13 cellular contexts compared by ENCODE assay signal in the genomic region with DNA sequence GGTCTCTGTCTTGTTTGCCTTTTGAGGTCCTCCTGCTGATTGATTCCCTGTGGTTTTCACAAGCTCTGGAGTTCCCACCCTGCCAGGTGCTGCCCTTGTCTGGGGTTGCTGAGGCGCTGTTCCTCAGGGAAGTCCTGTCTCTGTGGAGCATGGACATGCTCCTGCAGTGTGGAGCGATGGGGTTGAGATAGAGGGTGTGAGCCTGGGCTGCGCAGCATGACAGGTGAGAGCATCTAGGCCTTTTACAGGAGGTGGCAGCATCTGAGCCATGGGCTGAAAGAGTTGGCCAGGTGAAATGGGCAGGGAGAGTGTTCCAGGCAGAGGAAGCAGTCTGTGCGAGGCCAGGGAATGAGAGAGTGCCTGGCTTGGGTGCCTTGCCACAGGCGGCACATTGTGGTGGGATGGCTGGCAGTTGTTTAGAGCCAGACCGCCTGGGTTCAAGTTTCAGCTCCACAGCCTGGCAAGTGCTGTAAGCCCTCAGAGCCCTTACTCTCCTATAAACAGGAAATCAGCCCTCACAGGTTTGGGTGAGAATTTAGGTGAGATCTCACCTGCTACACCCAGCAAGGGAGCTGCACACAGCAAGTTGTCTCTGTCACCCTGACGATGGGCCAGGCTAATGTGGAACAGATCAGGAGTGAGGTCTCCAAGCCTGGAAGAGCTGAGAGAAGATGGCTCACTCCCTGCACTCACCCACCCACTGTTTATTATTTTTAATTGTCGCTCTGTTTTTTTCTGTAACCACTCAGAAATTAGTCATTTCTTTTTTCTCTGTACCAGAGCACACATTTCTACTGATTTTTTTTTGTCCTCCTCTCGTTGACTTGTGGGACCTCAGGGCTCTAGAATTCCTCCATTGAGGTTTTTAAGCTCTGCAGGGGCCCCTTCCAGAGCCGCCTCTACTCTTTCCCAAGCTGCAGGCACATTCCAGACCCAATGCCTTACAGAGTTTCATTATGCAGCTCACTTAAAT. TPM values are rescaled to one million over a fixed set of nuclear protein-coding genes. Genes with fewer than 3 reads are reported as not detected.
DNase-seq lines count a peak whose midpoint lies in the region; ATAC-seq and TF ChIP-seq lines count a peak whose summit lies in the region.
"Had no signal": no experiment of that assay in that cellular context is flagged by ENCODE, and none has a peak within 500 bp of the region (broad histone marks: within the 10 kb centered on the region; RNA-seq: fewer than 3 reads in every experiment).

No MANE protein-coding gene starts in this region.

- no peak overlapping the region for H3K4me3 Mint-ChIP-seq in activated T-cell treated with anti-CD3 and anti-CD28 coated beads, Interleukin-2, amount 50 U/mL, for 24 hours
- no peak overlapping the region for H3K4me3 Mint-ChIP-seq in activated T-helper 17 cell treated with anti-CD3 and anti-CD28 coated beads, Interleukin-2, amount 50 U/mL, for 72 hours
- H3K4me3 Mint-ChIP-seq: memory B cell had no signal

- H3K27me3 Mint-ChIP-seq in activated T-cell treated with anti-CD3 and anti-CD28 coated beads, Interleukin-2, amount 50 U/mL, for 24 hours: no peaks in the 10 kb centered on the region
- no peaks in the 10 kb centered on the region for H3K27me3 Mint-ChIP-seq in activated T-helper 17 cell treated with anti-CD3 and anti-CD28 coated beads, Interleukin-2, amount 50 U/mL, for 72 hours
- H3K27me3 Mint-ChIP-seq: memory B cell had no signal

- H3K27me3 ChIP-seq in foreskin keratinocyte (no peaks in the 10 kb centered on the region), spleen (replicated peaks in 1 of 7) (no peaks in the 10 kb centered on the region), vagina (no peaks in the 10 kb centered on the region)
- H3K27me3 ChIP-seq: tibial nerve had no signal

- H3K9me3 Mint-ChIP-seq in activated T-cell treated with anti-CD3 and anti-CD28 coated beads, Interleukin-2, amount 50 U/mL, for 24 hours: no peaks in the 10 kb centered on the region
- H3K9me3 Mint-ChIP-seq in activated T-helper 17 cell treated with anti-CD3 and anti-CD28 coated beads, Interleukin-2, amount 50 U/mL, for 72 hours: no peaks in the 10 kb centered on the region
- H3K9me3 Mint-ChIP-seq: memory B cell had no signal

- no peak for DNase-seq in activated T-cell treated with anti-CD3 and anti-CD28 coated beads, Interleukin-2, amount 50 U/mL, for 24 hours
- DNase-seq in activated T-cell treated with anti-CD3 and anti-CD28 coated beads for 4 hours (no peak), foreskin keratinocyte (no peak), spleen (no peak), GF-D8 (lab: John Stamatoyannopoulos, UW) (no peak), vagina (ENCODE audit: extremely low spot score in 2 of 2) (no peak)
- DNase-seq: activated CD4-positive, alpha-beta T cell treated with anti-CD3 and anti-CD28 coated beads for 1 hour; aorta; RPMI8226 had no signal

- H3K36me3 Mint-ChIP-seq in activated T-cell treated with anti-CD3 and anti-CD28 coated beads, Interleukin-2, amount 50 U/mL, for 24 hours (ENCODE audit: low read depth): peaks cover 100% of the 10 kb centered on the region
- H3K36me3 Mint-ChIP-seq in activated T-helper 17 cell treated with anti-CD3 and anti-CD28 coated beads, Interleukin-2, amount 50 U/mL, for 72 hours (ENCODE audit: low read depth): peaks cover 97% of the 10 kb centered on the region

- H3K36me3 ChIP-seq in spleen: peaks cover 12 to 100% (median 99%) of the 10 kb centered on the region in 6 donors
- peaks cover 0 to 90% of the 10 kb centered on the region in 2 donors for H3K36me3 ChIP-seq in vagina

- TF ChIP-seq CTCF in foreskin keratinocyte (conservative IDR thresholded peaks at IDR 0.05) (no peak), spleen (IDR thresholded peaks at IDR 0.05 in 8 of 11, conservative IDR thresholded peaks at IDR 0.05 in 3 of 11) (no peak), vagina (IDR thresholded peaks at IDR 0.05) (no peak)

- no peak for ATAC-seq in activated T-helper 17 cell treated with anti-CD3 and anti-CD28 coated beads, Interleukin-2, amount 50 U/mL, for 72 hours (replicated peaks)
- ATAC-seq in foreskin keratinocyte (no peak), GM21723 (IDR thresholded peaks at IDR 0.05; ENCODE audit: unreplicated experiment) (no peak)

- H3K4me3 ChIP-seq in spleen: no peak overlapping the region
- no peak overlapping the region for H3K4me3 ChIP-seq in vagina
- H3K4me3 ChIP-seq: tibial nerve had no signal

- no peaks in the 10 kb centered on the region for H3K9me3 ChIP-seq in spleen
- no peaks in the 10 kb centered on the region for H3K9me3 ChIP-seq in vagina
- H3K9me3 ChIP-seq: tibial nerve had no signal

- H3K27ac ChIP-seq in foreskin keratinocyte (peak overlapping the region; percentile 55), spleen (peak overlapping the region in 6 of 8 donors; percentile 27 to 77 (median 48)), vagina (no peak overlapping the region)
- H3K27ac ChIP-seq: tibial nerve had no signal

- 75 to 83% (median 80%) methylated on average over 9 to 10 of the region's 10 CpGs for WGBS in spleen, 5 donors

- H3K27ac Mint-ChIP-seq in activated T-cell treated with anti-CD3 and anti-CD28 coated beads, Interleukin-2, amount 50 U/mL, for 24 hours: peak overlapping the region; percentile 77
- H3K27ac Mint-ChIP-seq in activated T-helper 17 cell treated with anti-CD3 and anti-CD28 coated beads, Interleukin-2, amount 50 U/mL, for 72 hours: peak overlapping the region; percentile 78
- H3K27ac Mint-ChIP-seq: memory B cell had no signal

- intact Hi-C loops in spleen (cut with DNase I; ENCODE audit: low total_unique reads): no loop called here
- intact Hi-C loops in vagina (cut with DNase I): no loop called here

- H3K4me1 Mint-ChIP-seq in activated T-cell treated with anti-CD3 and anti-CD28 coated beads, Interleukin-2, amount 50 U/mL, for 24 hours (ENCODE audit: low read depth): peaks cover 4% of the 10 kb centered on the region
- H3K4me1 Mint-ChIP-seq in activated T-helper 17 cell treated with anti-CD3 and anti-CD28 coated beads, Interleukin-2, amount 50 U/mL, for 72 hours: no peaks in the 10 kb centered on the region
- H3K4me1 Mint-ChIP-seq: memory B cell had no signal

- TF ChIP-seq POLR2A in spleen (IDR thresholded peaks at IDR 0.05) (no peak), vagina (IDR thresholded peaks at IDR 0.05) (no peak)

- H3K4me1 ChIP-seq in foreskin keratinocyte: peaks cover 20% of the 10 kb centered on the region
- peaks cover 0 to 16% (median 2%) of the 10 kb centered on the region in 6 donors for H3K4me1 ChIP-seq in spleen
- H3K4me1 ChIP-seq in vagina: no peaks in the 10 kb centered on the region
- H3K4me1 ChIP-seq: tibial nerve had no signal

RNA-seq across cellular contexts. Expression of a gene that starts 19.6 kb away (rescaled TPM):
- total RNA-seq in activated T-helper 17 cell treated with anti-CD3 and anti-CD28 coated beads, Interleukin-2, amount 50 U/mL, for 72 hours: 100 to 1,000 TPM in 1 of 2 donors, 10 to 100 TPM in 1; 55.3 to 117 TPM
- 76.4 and 97.3 TPM in 2 replicates for total RNA-seq in foreskin keratinocyte
- polyA plus RNA-seq in foreskin keratinocyte: 46.1 and 61.7 TPM in 2 replicates
- 10 to 100 TPM; 31.8 to 44.3 (median 34.8) TPM for total RNA-seq in spleen
- 10 to 100 TPM; 15.3 to 20.1 (median 19.0) TPM for polyA plus RNA-seq in spleen
- 39.3 TPM for total RNA-seq in vagina

RNA-seq across cellular contexts. Expression of a gene that starts 35.6 kb away (rescaled TPM):
- total RNA-seq in activated T-helper 17 cell treated with anti-CD3 and anti-CD28 coated beads, Interleukin-2, amount 50 U/mL, for 72 hours: 100 to 1,000 TPM; 265 to 629 TPM
- 4.0 and 7.2 TPM in 2 replicates for total RNA-seq in foreskin keratinocyte
- polyA plus RNA-seq in foreskin keratinocyte: 6.3 and 9.4 TPM in 2 replicates
- total RNA-seq in spleen: 1,000 to 10,000 TPM; 3,224 to 5,563 (median 4,811) TPM
- 1,000 to 10,000 TPM; 3,319 to 4,860 (median 4,644) TPM for polyA plus RNA-seq in spleen
- total RNA-seq in vagina: 530 TPM

Comparison
In these comparisons a context has a peak if more than half of its experiments do, and no peak if none do; other contexts are left out.
1. RNA of a gene that starts 35.6 kb away (total RNA-seq): 3,224 to 5,563 TPM in spleen, 265 to 629 TPM in activated T-helper 17 cell treated with anti-CD3 and anti-CD28 coated beads, Interleukin-2, amount 50 U/mL, for 72 hours and 530 TPM in vagina (single experiment); 4.0 to 7.2 TPM in foreskin keratinocyte; every median in the first group is over 10 times any median in the second.